ENCODE assay signal across 2 cellular contexts in the genomic region with DNA sequence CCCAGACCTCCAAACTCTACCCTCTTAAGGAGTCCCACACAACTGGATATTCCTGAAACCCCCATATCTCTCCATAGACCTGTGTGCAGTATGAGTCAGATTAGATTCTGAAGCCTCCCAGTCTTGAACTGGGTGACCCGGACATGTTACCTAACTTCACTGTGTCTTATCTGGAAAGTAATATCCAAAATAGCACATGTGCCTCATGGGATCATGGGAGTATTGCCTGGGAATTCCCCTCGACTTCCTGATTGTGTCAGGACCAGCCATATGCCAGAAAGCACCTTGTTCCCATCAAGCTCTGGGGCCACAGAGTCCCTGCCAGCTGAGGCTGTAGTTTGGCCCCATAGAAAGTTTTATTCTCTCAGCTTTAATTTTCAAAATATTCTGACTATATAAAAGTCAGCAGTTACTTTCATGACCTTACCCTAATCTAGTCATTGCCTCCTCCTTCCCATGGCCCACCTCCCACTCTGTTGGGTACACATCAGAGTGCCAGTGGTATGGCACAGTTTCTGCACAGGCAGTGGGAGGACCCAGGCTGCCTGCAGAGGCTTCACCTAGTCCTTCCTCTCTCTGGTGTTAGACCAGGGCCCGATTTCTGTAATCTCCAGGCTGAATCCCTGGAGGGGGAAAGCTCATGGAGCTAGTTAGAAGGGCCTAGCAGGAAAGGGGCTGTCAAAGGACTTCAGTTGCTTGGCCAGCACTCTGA.
A peak's percentile ranks its signal among the peaks of the same experiment; 100 is the strongest.
TF ChIP-seq lines count a peak whose summit lies in the region.

No MANE protein-coding gene starts in this region.

TF ChIP-seq in IMR-90, 13 proteins besides CTCF, POLR2A, EP300 and RAD21:
- TF ChIP-seq MXI1 (IDR thresholded peaks at IDR 0.05; ENCODE audit: borderline replicate concordance, low read depth, low read length): no peak
- no peak for TF ChIP-seq RCOR1 (IDR thresholded peaks at IDR 0.05; ENCODE audit: insufficient replicate concordance, low read length)
- TF ChIP-seq CEBPB (IDR thresholded peaks at IDR 0.05; ENCODE audit: low read depth, low read length): peak; percentile 24; the same call in 1 of the 2 replicates

TF ChIP-seq in liver, 16 proteins besides CTCF, POLR2A, EP300 and RAD21:
- TF ChIP-seq SP1 (IDR thresholded peaks at IDR 0.05): peak; percentile 28
- TF ChIP-seq RXRA (IDR thresholded peaks at IDR 0.05): peak; percentile 65 to 81
- TF ChIP-seq JUND (IDR thresholded peaks at IDR 0.05): peak in 1 of 2 donors; percentile 61
- peak; percentile 22 for TF ChIP-seq YY1 (IDR thresholded peaks at IDR 0.05)
- peak in 1 of 2 donors; percentile 63 for TF ChIP-seq GABPA (IDR thresholded peaks at IDR 0.05 in 1 of 2, conservative IDR thresholded peaks at IDR 0.05 in 1 of 2)
- TF ChIP-seq FOXA2 (IDR thresholded peaks at IDR 0.05): peak; percentile 7
- TF ChIP-seq, protein P1, sequence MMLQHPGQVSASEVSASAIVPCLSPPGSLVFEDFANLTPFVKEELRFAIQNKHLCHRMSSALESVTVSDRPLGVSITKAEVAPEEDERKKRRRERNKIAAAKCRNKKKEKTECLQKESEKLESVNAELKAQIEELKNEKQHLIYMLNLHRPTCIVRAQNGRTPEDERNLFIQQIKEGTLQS (IDR thresholded peaks at IDR 0.05): no peak
- no peak for TF ChIP-seq REST (IDR thresholded peaks at IDR 0.05)
- TF ChIP-seq, protein P2, sequence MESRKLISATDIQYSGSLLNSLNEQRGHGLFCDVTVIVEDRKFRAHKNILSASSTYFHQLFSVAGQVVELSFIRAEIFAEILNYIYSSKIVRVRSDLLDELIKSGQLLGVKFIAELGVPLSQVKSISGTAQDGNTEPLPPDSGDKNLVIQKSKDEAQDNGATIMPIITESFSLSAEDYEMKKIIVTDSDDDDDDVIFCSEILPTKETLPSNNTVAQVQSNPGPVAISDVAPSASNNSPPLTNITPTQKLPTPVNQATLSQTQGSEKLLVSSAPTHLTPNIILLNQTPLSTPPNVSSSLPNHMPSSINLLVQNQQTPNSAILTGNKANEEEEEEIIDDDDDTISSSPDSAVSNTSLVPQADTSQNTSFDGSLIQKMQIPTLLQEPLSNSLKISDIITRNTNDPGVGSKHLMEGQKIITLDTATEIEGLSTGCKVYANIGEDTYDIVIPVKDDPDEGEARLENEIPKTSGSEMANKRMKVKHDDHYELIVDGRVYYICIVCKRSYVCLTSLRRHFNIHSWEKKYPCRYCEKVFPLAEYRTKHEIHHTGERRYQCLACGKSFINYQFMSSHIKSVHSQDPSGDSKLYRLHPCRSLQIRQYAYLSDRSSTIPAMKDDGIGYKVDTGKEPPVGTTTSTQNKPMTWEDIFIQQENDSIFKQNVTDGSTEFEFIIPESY (IDR thresholded peaks at IDR 0.05): no peak
- no peak for TF ChIP-seq FOXA1 (IDR thresholded peaks at IDR 0.05)
- peak; percentile 17 to 53 for TF ChIP-seq HNF4A (conservative IDR thresholded peaks at IDR 0.05)
- TF ChIP-seq MAX (IDR thresholded peaks at IDR 0.05): peak; percentile 75
- TF ChIP-seq TAF1 (conservative IDR thresholded peaks at IDR 0.05): no peak
TF ChIP-seq in liver: peak in this region for 8.
